Comparison of ENCODE assay signal across 8 cellular contexts in the genomic region with DNA sequence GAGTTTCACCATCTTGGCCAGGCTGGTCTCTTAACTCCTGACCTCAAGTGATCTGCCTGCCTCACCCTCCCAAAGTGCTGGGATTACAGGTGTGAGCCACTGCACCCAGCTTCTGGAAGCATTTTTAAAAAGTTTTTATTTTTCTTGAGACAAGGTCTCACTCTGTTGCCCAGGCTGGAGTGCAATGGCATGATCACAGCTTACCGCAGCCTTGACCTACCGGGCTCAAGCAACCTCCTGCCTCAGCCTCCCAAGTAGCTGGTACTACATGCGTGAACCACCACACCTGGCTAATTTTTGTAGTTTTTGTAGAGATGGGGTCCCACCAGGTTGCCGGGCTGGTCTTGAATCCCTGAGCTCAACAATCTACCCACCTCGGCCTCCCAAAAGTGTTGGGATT. TPM values are rescaled to one million over a fixed set of nuclear protein-coding genes. Genes with fewer than 3 reads are reported as not detected.
DNase-seq lines count a peak whose midpoint lies in the region; ATAC-seq and TF ChIP-seq lines count a peak whose summit lies in the region.
"Not testable (repeated sequence)": the region's sequence is repeated elsewhere in the genome, so short reads cannot be mapped to it uniquely, and the experiment has no call there.
"Had no signal": no experiment of that assay in that cellular context is flagged by ENCODE, and none has a peak within 500 bp of the region (broad histone marks: within the 10 kb centered on the region; RNA-seq: fewer than 3 reads in every experiment).

No MANE protein-coding gene starts in this region.

- not testable (repeated sequence) for H3K9me2 ChIP-seq in Loucy (replicated peaks; ENCODE audit: low read depth, low read length)

- peaks cover 100% of the 10 kb centered on the region for H3K79me2 ChIP-seq in Loucy (ENCODE audit: insufficient read depth, low read length)
- H3K79me2 ChIP-seq in trophoblast cell (ENCODE audit: control insufficient read depth, insufficient read depth, low read length, poor library complexity) = not testable (repeated sequence)

- H3K27ac Mint-ChIP-seq in CD4-positive, alpha-beta memory T cell = peak overlapping the region in 6 of 7 donors; percentile 18 to 73 (median 58)
- H3K27ac Mint-ChIP-seq in activated T-helper 17 cell treated with anti-CD3 and anti-CD28 coated beads, Interleukin-2, amount 50 U/mL, for 72 hours = not testable (repeated sequence)
- H3K27ac Mint-ChIP-seq in activated naive CD8-positive, alpha-beta T cell treated with anti-CD3 and anti-CD28 coated beads, Interleukin-2, amount 10 ng/mL, durations not matched to agents 7 days and 5 days = peak overlapping the region; percentile 35

- H3K27ac ChIP-seq in CD4-positive, alpha-beta memory T cell (ENCODE audit: low read depth, low read length); trophoblast cell (ENCODE audit: low read depth, low read length): not testable (repeated sequence)
- peak overlapping the region; percentile 93 for H3K27ac ChIP-seq in WERI-Rb-1
- H3K27ac ChIP-seq in esophagus squamous epithelium = peak overlapping the region in 3 of 4 donors; percentile 3 to 73 (median 44)

- POLR2A ChIA-PET in CD4-positive, alpha-beta memory T cell (lab: Charles Lee; ENCODE audit: partially characterized antibody) = interaction anchor here (0.7 to 19.7 kb wide), 3 partner anchors 31 to 56 kb away, joined by 3 to 551 read pairs (median 379); partner anchors contain the start of genes CCM2 and MYO1G
- POLR2A ChIA-PET in activated naive CD8-positive, alpha-beta T cell treated with anti-CD3 and anti-CD28 coated beads, Interleukin-2, amount 10 ng/mL, durations not matched to agents 7 days and 5 days (lab: Charles Lee) = interaction anchor here (0.7 to 2.6 kb wide), 5 partner anchors 14 to 62 kb away, joined by 3 to 17 read pairs (median 3); partner anchors contain the start of gene MYO1G

- peaks cover 82% of the 10 kb centered on the region for H4K20me1 ChIP-seq in Loucy (ENCODE audit: insufficient read depth, low read length, poor library complexity, severe bottlenecking)

- peaks cover 87% of the 10 kb centered on the region for H3K4me1 ChIP-seq in CD4-positive, alpha-beta memory T cell (ENCODE audit: insufficient read depth, low read length)
- peaks cover 50% of the 10 kb centered on the region for H3K4me1 ChIP-seq in Loucy (ENCODE audit: insufficient read depth, low read length, poor library complexity, severe bottlenecking)
- peaks cover 30 to 66% (median 36%) of the 10 kb centered on the region in 3 donors for H3K4me1 ChIP-seq in esophagus squamous epithelium
- H3K4me1 ChIP-seq in trophoblast cell (ENCODE audit: control insufficient read depth in 1 of 2, insufficient read depth in 2 of 2, low read length in 2 of 2) = peaks cover 0 to 19% of the 10 kb centered on the region in 2 experiments

- H4K91ac ChIP-seq in trophoblast cell (ENCODE audit: low read depth, low read length) = peak overlapping the region; percentile 15

- H2BK120ac ChIP-seq in trophoblast cell (ENCODE audit: insufficient read depth, low read length, poor library complexity) = not testable (repeated sequence)

- 89 to 94% methylated on average over 5 of the region's 5 CpGs for WGBS in esophagus squamous epithelium, 2 donors
- no CpG with 5 or more reads among the region's 5 CpGs for WGBS in trophoblast cell (ENCODE audit: extremely low coverage, insufficient coverage, insufficient read length)

- intact Hi-C loops in CD4-positive, alpha-beta memory T cell (cut with micrococcal nuclease); esophagus squamous epithelium (cut with DNase I): not testable (repeated sequence)

- not testable (repeated sequence) for H2AFZ ChIP-seq in Loucy (ENCODE audit: low read length); trophoblast cell (ENCODE audit: insufficient read depth, low read length, poor library complexity)

- not testable (repeated sequence) for H3K79me1 ChIP-seq in trophoblast cell (ENCODE audit: low read length)

- not testable (repeated sequence) for H3K9me3 ChIP-seq in CD4-positive, alpha-beta memory T cell (ENCODE audit: control insufficient read depth in 1 of 2, low read length in 2 of 2); Loucy (ENCODE audit: insufficient read depth, low read depth, low read length); WERI-Rb-1 (ENCODE audit: severe bottlenecking); esophagus squamous epithelium; trophoblast cell (ENCODE audit: insufficient read depth, low read depth, low read length)

- CTCF ChIA-PET in CD4-positive, alpha-beta memory T cell (lab: Charles Lee; ENCODE audit: partially characterized antibody) = interaction anchor here (0.9 to 7.9 kb wide), 5 partner anchors 34 to 70 kb away, joined by 4 to 88 read pairs (median 5); no protein-coding TSS in a partner anchor

- not testable (repeated sequence) for H3K23ac ChIP-seq in trophoblast cell (ENCODE audit: low read length)

- H3K14ac ChIP-seq in trophoblast cell (ENCODE audit: low read length) = not testable (repeated sequence)

- not testable (repeated sequence) for H3K18ac ChIP-seq in trophoblast cell (ENCODE audit: low read length)

- not testable (repeated sequence) for H3K27me3 Mint-ChIP-seq in CD4-positive, alpha-beta memory T cell; activated T-helper 17 cell treated with anti-CD3 and anti-CD28 coated beads, Interleukin-2, amount 50 U/mL, for 72 hours; activated naive CD8-positive, alpha-beta T cell treated with anti-CD3 and anti-CD28 coated beads, Interleukin-2, amount 10 ng/mL, durations not matched to agents 7 days and 5 days

- H3K4me2 ChIP-seq in Loucy (ENCODE audit: low read depth, low read length, poor library complexity, severe bottlenecking) = peak overlapping the region; percentile 58
- not testable (repeated sequence) for H3K4me2 ChIP-seq in trophoblast cell (ENCODE audit: low read length)

- not testable (repeated sequence) for H2AK5ac ChIP-seq in trophoblast cell (ENCODE audit: low read length)

- not testable (repeated sequence) for ATAC-seq in activated T-helper 17 cell treated with anti-CD3 and anti-CD28 coated beads, Interleukin-2, amount 50 U/mL, for 72 hours (replicated peaks); activated naive CD8-positive, alpha-beta T cell treated with anti-CD3 and anti-CD28 coated beads, Interleukin-2, amount 10 ng/mL, durations not matched to agents 7 days and 5 days (ENCODE audit: low read depth)

- H3K4me1 Mint-ChIP-seq in CD4-positive, alpha-beta memory T cell = peaks cover 53 to 85% (median 66%) of the 10 kb centered on the region in 4 donors
- H3K4me1 Mint-ChIP-seq in activated T-helper 17 cell treated with anti-CD3 and anti-CD28 coated beads, Interleukin-2, amount 50 U/mL, for 72 hours = peaks cover 50% of the 10 kb centered on the region
- peaks cover 59% of the 10 kb centered on the region for H3K4me1 Mint-ChIP-seq in activated naive CD8-positive, alpha-beta T cell treated with anti-CD3 and anti-CD28 coated beads, Interleukin-2, amount 10 ng/mL, durations not matched to agents 7 days and 5 days

- peak overlapping the region in 5 of 8 donors; percentile 10 to 91 (median 25) for H3K4me3 Mint-ChIP-seq in CD4-positive, alpha-beta memory T cell
- peak overlapping the region; percentile 76 for H3K4me3 Mint-ChIP-seq in activated T-helper 17 cell treated with anti-CD3 and anti-CD28 coated beads, Interleukin-2, amount 50 U/mL, for 72 hours
- not testable (repeated sequence) for H3K4me3 Mint-ChIP-seq in activated naive CD8-positive, alpha-beta T cell treated with anti-CD3 and anti-CD28 coated beads, Interleukin-2, amount 10 ng/mL, durations not matched to agents 7 days and 5 days

- not testable (repeated sequence) for TF ChIP-seq POLR2A in esophagus squamous epithelium (IDR thresholded peaks at IDR 0.05)

- not testable (repeated sequence) for H3K9ac ChIP-seq in Loucy (ENCODE audit: low read depth, low read length, poor library complexity, severe bottlenecking); trophoblast cell (ENCODE audit: low read length)

- H2BK5ac ChIP-seq in trophoblast cell (ENCODE audit: low read depth, low read length, poor library complexity) = not testable (repeated sequence)

- H3K27me3 ChIP-seq in CD4-positive, alpha-beta memory T cell (ENCODE audit: insufficient read depth, low read length); Loucy (ENCODE audit: insufficient read depth, low read length, poor library complexity, severe bottlenecking); WERI-Rb-1 (ENCODE audit: insufficient read depth, low read depth, severe bottlenecking); esophagus squamous epithelium; trophoblast cell (ENCODE audit: insufficient read depth, low read length): not testable (repeated sequence)

- not testable (repeated sequence) for H2BK12ac ChIP-seq in trophoblast cell (ENCODE audit: low read length)

- peaks cover 44 to 62% of the 10 kb centered on the region in 2 donors for H3K36me3 Mint-ChIP-seq in CD4-positive, alpha-beta memory T cell
- H3K36me3 Mint-ChIP-seq in activated T-helper 17 cell treated with anti-CD3 and anti-CD28 coated beads, Interleukin-2, amount 50 U/mL, for 72 hours (ENCODE audit: low read depth) = peaks cover 60% of the 10 kb centered on the region
- H3K36me3 Mint-ChIP-seq in activated naive CD8-positive, alpha-beta T cell treated with anti-CD3 and anti-CD28 coated beads, Interleukin-2, amount 10 ng/mL, durations not matched to agents 7 days and 5 days = peaks cover 48% of the 10 kb centered on the region

- H3K4ac ChIP-seq in trophoblast cell (ENCODE audit: low read depth, low read length) = not testable (repeated sequence)

- H3F3A ChIP-seq in Loucy (ENCODE audit: low read depth) = not testable (repeated sequence)

- TF ChIP-seq CTCF in Loucy (conservative IDR thresholded peaks at IDR 0.05; ENCODE audit: low read length); WERI-Rb-1 (IDR thresholded peaks at IDR 0.05; ENCODE audit: low read depth, low read length); esophagus squamous epithelium (IDR thresholded peaks at IDR 0.05): not testable (repeated sequence)

- H3K4me3 ChIP-seq in CD4-positive, alpha-beta memory T cell (ENCODE audit: low read length in 2 of 2); Loucy (ENCODE audit: low read length, poor library complexity, severe bottlenecking); WERI-Rb-1 (ENCODE audit: low read depth, low read length); esophagus squamous epithelium; trophoblast cell (ENCODE audit: low read depth, low read length): not testable (repeated sequence)

- H4K12ac ChIP-seq in trophoblast cell (ENCODE audit: low read depth, low read length) = not testable (repeated sequence)

- H3K36me3 ChIP-seq in CD4-positive, alpha-beta memory T cell (ENCODE audit: insufficient read depth, low read length) = peaks cover 18% of the 10 kb centered on the region
- peaks cover 22% of the 10 kb centered on the region; the same call in 1 of the 2 replicates for H3K36me3 ChIP-seq in Loucy (ENCODE audit: insufficient read depth, low read length)
- H3K36me3 ChIP-seq in WERI-Rb-1 = peaks cover 11% of the 10 kb centered on the region
- H3K36me3 ChIP-seq in esophagus squamous epithelium = peaks cover 0 to 20% (median 8%) of the 10 kb centered on the region in 3 donors
- not testable (repeated sequence) for H3K36me3 ChIP-seq in trophoblast cell (ENCODE audit: control insufficient read depth in 1 of 2, insufficient read depth in 2 of 2, low read length in 2 of 2)

- not testable (repeated sequence) for H3K9me3 Mint-ChIP-seq in CD4-positive, alpha-beta memory T cell; activated T-helper 17 cell treated with anti-CD3 and anti-CD28 coated beads, Interleukin-2, amount 50 U/mL, for 72 hours; activated naive CD8-positive, alpha-beta T cell treated with anti-CD3 and anti-CD28 coated beads, Interleukin-2, amount 10 ng/mL, durations not matched to agents 7 days and 5 days

- H4K8ac ChIP-seq in trophoblast cell (ENCODE audit: low read depth, low read length) = not testable (repeated sequence)

- DNase-seq in CD4-positive, alpha-beta memory T cell; WERI-Rb-1; activated naive CD8-positive, alpha-beta T cell treated with anti-CD3 and anti-CD28 coated beads, Interleukin-2, amount 10 ng/mL, durations not matched to agents 7 days and 5 days; esophagus squamous epithelium (lab: John Stamatoyannopoulos, UW); trophoblast cell: not testable (repeated sequence)

RNA-seq across cellular contexts. Expression of gene CCM2, which starts 34.7 kb away (rescaled TPM):
- 100 to 1,000 TPM; 192 to 200 TPM for total RNA-seq in CD4-positive, alpha-beta memory T cell
- 10 to 100 TPM; 82.1 to 91.9 TPM for polyA plus RNA-seq in CD4-positive, alpha-beta memory T cell
- total RNA-seq in activated T-helper 17 cell treated with anti-CD3 and anti-CD28 coated beads, Interleukin-2, amount 50 U/mL, for 72 hours = 10 to 100 TPM; 69.8 to 79.3 TPM
- 100 to 1,000 TPM; 126 to 132 TPM for total RNA-seq in activated naive CD8-positive, alpha-beta T cell treated with anti-CD3 and anti-CD28 coated beads, Interleukin-2, amount 10 ng/mL, durations not matched to agents 7 days and 5 days
- 10 to 100 TPM; 20.0 to 36.3 (median 24.9) TPM for total RNA-seq in esophagus squamous epithelium
- 25.9 and 26.5 TPM in 2 replicates for polyA plus RNA-seq in trophoblast cell (2013)

RNA-seq across cellular contexts. Expression of gene NACAD, which starts 54.1 kb away (rescaled TPM):
- not detected for total RNA-seq in CD4-positive, alpha-beta memory T cell
- not detected for polyA plus RNA-seq in CD4-positive, alpha-beta memory T cell
- total RNA-seq in activated T-helper 17 cell treated with anti-CD3 and anti-CD28 coated beads, Interleukin-2, amount 50 U/mL, for 72 hours = 1 to 10 TPM in 1 of 2 donors, under 1 TPM in 1; 0.71 to 1.3 TPM
- total RNA-seq in activated naive CD8-positive, alpha-beta T cell treated with anti-CD3 and anti-CD28 coated beads, Interleukin-2, amount 10 ng/mL, durations not matched to agents 7 days and 5 days = under 1 TPM; 0.08 to 0.11 TPM
- 1 to 10 TPM in 1 of 4 donors, under 1 TPM in 2, not detected in 1; 0.04 to 1.9 (median 0.62) TPM for total RNA-seq in esophagus squamous epithelium
- polyA plus RNA-seq in trophoblast cell (2013) = 6.1 and 6.3 TPM in 2 replicates

RNA-seq across cellular contexts. Expression of gene MYO1G, which starts 55.9 kb away (rescaled TPM):
- 10 to 100 TPM; 92.9 to 94.2 TPM for total RNA-seq in CD4-positive, alpha-beta memory T cell
- 100 to 1,000 TPM; 143 to 168 TPM for polyA plus RNA-seq in CD4-positive, alpha-beta memory T cell
- 100 to 1,000 TPM; 316 to 649 TPM for total RNA-seq in activated T-helper 17 cell treated with anti-CD3 and anti-CD28 coated beads, Interleukin-2, amount 50 U/mL, for 72 hours
- total RNA-seq in activated naive CD8-positive, alpha-beta T cell treated with anti-CD3 and anti-CD28 coated beads, Interleukin-2, amount 10 ng/mL, durations not matched to agents 7 days and 5 days = 100 to 1,000 TPM; 382 to 403 TPM
- 1 to 10 TPM; 1.3 to 5.0 (median 2.6) TPM for total RNA-seq in esophagus squamous epithelium
- polyA plus RNA-seq in trophoblast cell (2013) = 0.03 TPM in 2 replicates
- total RNA-seq: H7 had no signal

Comparison
In these comparisons a context has a peak if more than half of its experiments do, and no peak if none do; other contexts are left out.
1. RNA of gene MYO1G, which starts 55.9 kb away (total RNA-seq): 316 to 649 TPM in activated T-helper 17 cell treated with anti-CD3 and anti-CD28 coated beads, Interleukin-2, amount 50 U/mL, for 72 hours, 382 to 403 TPM in activated naive CD8-positive, alpha-beta T cell treated with anti-CD3 and anti-CD28 coated beads, Interleukin-2, amount 10 ng/mL, durations not matched to agents 7 days and 5 days and 92.9 to 94.2 TPM in CD4-positive, alpha-beta memory T cell; 1.3 to 5.0 TPM in esophagus squamous epithelium; every median in the first group is over 10 times any median in the second.